30 cellular contexts compared by ENCODE assay signal in genomic region chr5:80175337-80175736, GRCh38.
DNase-seq lines count a peak whose midpoint lies in the region; ATAC-seq, FAIRE-seq and TF ChIP-seq lines count a peak whose summit lies in the region.
"Had no signal": no experiment of that assay in that cellular context is flagged by ENCODE, and none has a peak within 500 bp of the region (broad histone marks: within the 10 kb centered on the region; RNA-seq: fewer than 3 reads in every experiment).

No MANE protein-coding gene starts in this region.

- CTCF ChIA-PET in HepG2 (lab: Yijun Ruan, JAX; ENCODE audit: low intra/inter-chr PET ratio, low total read pairs), result no interaction called here

- no peak for FAIRE-seq in HepG2 (lab: Jason Lieb, UNC)
- FAIRE-seq: bronchial epithelial cell, K562, pancreas, small intestine had no signal

- TF ChIP-seq CTCF in liver (IDR thresholded peaks at IDR 0.05; ENCODE audit: low read depth, low read length, missing input control) (no peak), HepG2 (CRISPR knock-in tag; IDR thresholded peaks at IDR 0.05) (no peak), type B pancreatic cell (conservative IDR thresholded peaks at IDR 0.05) (no peak)

- H2AFZ ChIP-seq in HepG2 (ENCODE audit: low read length), result no peak overlapping the region
- H2AFZ ChIP-seq: neural progenitor cell had no signal

- H3K4me2 ChIP-seq in HepG2 (ENCODE audit: low read depth, low read length), result no peak overlapping the region
- H3K4me2 ChIP-seq: BLaER1, neural progenitor cell had no signal

- no peaks in the 10 kb centered on the region for H4K20me1 ChIP-seq in HepG2 (ENCODE audit: insufficient read depth, low read length)
- H4K20me1 ChIP-seq: BLaER1 had no signal

- no peak overlapping the region for H3K27ac ChIP-seq in liver (ENCODE audit: low read depth in 1 of 2, low read length in 2 of 2)
- H3K27ac ChIP-seq in HepG2 (ENCODE audit: extremely low read length, insufficient read depth, low read length), result no peak overlapping the region
- H3K27ac ChIP-seq: pancreas, RWPE1, suprapubic skin had no signal

- no peak overlapping the region for H3K9ac ChIP-seq in liver (ENCODE audit: low read depth in 1 of 2, low read length in 2 of 2)
- no peak overlapping the region for H3K9ac ChIP-seq in HepG2 (ENCODE audit: insufficient read depth, low read depth, low read length)
- H3K9ac ChIP-seq: BLaER1, neural progenitor cell had no signal

- H3K4me3 ChIP-seq in liver (ENCODE audit: low read depth in 1 of 3, low read length in 3 of 3) (no peak overlapping the region), HepG2 (replicated peaks in 1 of 3; ENCODE audit: insufficient read depth in 1 of 3, low read depth in 2 of 3, low read length in 3 of 3) (no peak overlapping the region)
- H3K4me3 ChIP-seq: BLaER1, K562, neural progenitor cell, pancreas, suprapubic skin had no signal

- H3K36me3 ChIP-seq in liver (ENCODE audit: control insufficient read depth in 4 of 4, insufficient read depth in 3 of 4, low read depth in 1 of 4, low read length in 3 of 4), result peaks cover 2 to 30% (median 9%) of the 10 kb centered on the region in 4 donors
- peaks cover 14 to 47% of the 10 kb centered on the region in 2 experiments for H3K36me3 ChIP-seq in HepG2 (replicated peaks in 1 of 2; ENCODE audit: control insufficient read depth in 1 of 2, insufficient read depth in 2 of 2, low read length in 2 of 2)

- WGBS in liver, result 52% methylated on average over 5 of the region's 5 CpGs
- WGBS in HepG2 (ENCODE audit: low lambda C conversion rate), result 93% methylated on average over 4 of the region's 5 CpGs

- H3K4me3 Mint-ChIP-seq in T-helper 17 cell (no peak overlapping the region), type B pancreatic cell (no peak overlapping the region)
- H3K4me3 Mint-ChIP-seq: activated naive CD4-positive, alpha-beta T cell treated with anti-CD3 and anti-CD28 coated beads for 36 hours; activated T-cell treated with anti-CD3 and anti-CD28 coated beads, Interleukin-2, amount 50 U/mL, for 4 hours; neural progenitor cell had no signal

- no peak for TF ChIP-seq POLR2A in HepG2 (IDR thresholded peaks at IDR 0.05; ENCODE audit: insufficient read depth in 1 of 2, low read depth in 2 of 2, low read length in 2 of 2)

- H3K4me1 Mint-ChIP-seq in T-helper 17 cell (peaks cover 25% of the 10 kb centered on the region), type B pancreatic cell (ENCODE audit: unreplicated experiment) (peaks cover 4% of the 10 kb centered on the region)

- POLR2A ChIA-PET in HepG2 (lab: Yijun Ruan, JAX), result no interaction called here

- intact Hi-C loops in HepG2 (cut with micrococcal nuclease; ENCODE audit: unreplicated experiment) (no loop called here), left colon (cut with DNase I, micrococcal nuclease) (no loop called here)

- H3K9me3 Mint-ChIP-seq in type B pancreatic cell, result no peaks in the 10 kb centered on the region
- H3K9me3 Mint-ChIP-seq: activated naive CD4-positive, alpha-beta T cell treated with anti-CD3 and anti-CD28 coated beads for 36 hours; activated T-cell treated with anti-CD3 and anti-CD28 coated beads, Interleukin-2, amount 50 U/mL, for 4 hours had no signal

- peaks cover 10% of the 10 kb centered on the region for H3K79me2 ChIP-seq in HepG2 (ENCODE audit: insufficient read depth, low read length)

- H3K9me3 ChIP-seq in liver (ENCODE audit: control insufficient read depth in 4 of 4, low read length in 3 of 4), result no peaks in the 10 kb centered on the region
- no peaks in the 10 kb centered on the region for H3K9me3 ChIP-seq in HepG2 (ENCODE audit: low read length)
- H3K9me3 ChIP-seq in T-helper 17 cell (ENCODE audit: control insufficient read depth, low read length, poor library complexity, severe bottlenecking), result no peaks in the 10 kb centered on the region
- H3K9me3 ChIP-seq: BLaER1, pancreas, suprapubic skin had no signal

- H3K27me3 Mint-ChIP-seq in T-helper 17 cell, result no peaks in the 10 kb centered on the region
- no peaks in the 10 kb centered on the region for H3K27me3 Mint-ChIP-seq in type B pancreatic cell

- H3K36me3 Mint-ChIP-seq in T-helper 17 cell (ENCODE audit: low read depth) (peaks cover 18% of the 10 kb centered on the region), type B pancreatic cell (peaks cover 17% of the 10 kb centered on the region)

- no peaks in the 10 kb centered on the region for H3K27me3 ChIP-seq in liver (ENCODE audit: control insufficient read depth in 4 of 4, insufficient read depth in 4 of 4, low read length in 3 of 4)
- H3K27me3 ChIP-seq in HepG2 (ENCODE audit: control insufficient read depth in 1 of 2, insufficient read depth in 2 of 2, low read length in 2 of 2), result no peaks in the 10 kb centered on the region
- H3K27me3 ChIP-seq: BLaER1, neural progenitor cell, pancreas, suprapubic skin had no signal

- no peak for ATAC-seq in HepG2
- ATAC-seq in T-helper 17 cell, result no peak
- peak; percentile 61 for ATAC-seq in left colon
- no peak for ATAC-seq in HG02610 (IDR thresholded peaks at IDR 0.05; ENCODE audit: unreplicated experiment)
- ATAC-seq in HG02870 (IDR thresholded peaks at IDR 0.05; ENCODE audit: unreplicated experiment), result no peak
- ATAC-seq: activated T-cell treated with anti-CD3 and anti-CD28 coated beads, Interleukin-2, amount 50 U/mL, for 4 hours; K562 had no signal

- TF ChIP-seq EP300 in HepG2 (IDR thresholded peaks at IDR 0.05; ENCODE audit: low read depth in 2 of 2, low read length in 2 of 2), result no peak
- no peak for TF ChIP-seq EP300 in HepG2 (CRISPR knock-in tag; IDR thresholded peaks at IDR 0.05; ENCODE audit: borderline replicate concordance)

- H3K4me1 ChIP-seq in liver (ENCODE audit: control insufficient read depth in 4 of 4, insufficient read depth in 4 of 4, low read length in 3 of 4) (peaks cover 2 to 12% (median 6%) of the 10 kb centered on the region in 4 donors), HepG2 (ENCODE audit: insufficient read depth, low read length) (peaks cover 1% of the 10 kb centered on the region; the same call in 1 of the 2 replicates)
- H3K4me1 ChIP-seq: suprapubic skin had no signal

- no peak for DNase-seq in HepG2 (ENCODE audit: low spot score)
- DNase-seq in T-helper 17 cell, result no peak
- no peak for DNase-seq in left colon
- DNase-seq in type B pancreatic cell (ENCODE audit: extremely low spot score, unreplicated experiment), result no peak
- no peak for DNase-seq in central memory CD4-positive, alpha-beta T cell
- DNase-seq: activated CD4-positive, alpha-beta T cell treated with anti-CD3 and anti-CD28 coated beads for 1 hour; activated naive CD4-positive, alpha-beta T cell treated with anti-CD3 and anti-CD28 coated beads for 36 hours; activated T-cell treated with anti-CD3 and anti-CD28 coated beads, Interleukin-2, amount 50 U/mL, for 4 hours; aorta; DND-41; effector CD4-positive, alpha-beta T cell; GF-D8; GOT3; hypothalamus; mammary epithelial cell; NCI-H1048; NCI-H1694 treated with DMSO at 0.1 percent for 48 hours; NCI-H446 treated with DMSO at 0.1 percent for 48 hours; pancreas; small intestine; stimulated activated naive CD4-positive, alpha-beta T cell had no signal

- H3K27ac Mint-ChIP-seq in T-helper 17 cell (peak overlapping the region; percentile 69), type B pancreatic cell (peak overlapping the region; percentile 65)
- H3K27ac Mint-ChIP-seq: activated naive CD4-positive, alpha-beta T cell treated with anti-CD3 and anti-CD28 coated beads for 36 hours; neural progenitor cell had no signal

- BruUV-seq in HepG2 (replicated peaks; lab: Mats Ljungman, UMichigan), result no TSS peak

- in situ Hi-C loops in HepG2 (cut with HindIII; ENCODE audit: extremely low pct_ligation_motif_present, low pct_unique_long_range_greater_than_20kb), result no loop called here

- TF ChIP-seq RAD21 in liver (IDR thresholded peaks at IDR 0.05) (no peak), HepG2 (CRISPR knock-in tag; IDR thresholded peaks at IDR 0.05) (no peak)

TF ChIP-seq in liver, 16 proteins besides CTCF, POLR2A, EP300 and RAD21 (continues in another document):
- TF ChIP-seq ATF3 (IDR thresholded peaks at IDR 0.05) (no peak), FOXA1 (IDR thresholded peaks at IDR 0.05) (no peak)

TF ChIP-seq in HepG2, 621 proteins besides CTCF, POLR2A, EP300 and RAD21:
- no peak for TF ChIP-seq YEATS2 (CRISPR knock-in tag; IDR thresholded peaks at IDR 0.05; ENCODE audit: borderline replicate concordance)
- TF ChIP-seq SMARCC2 (IDR thresholded peaks at IDR 0.05), result no peak
- no peak for TF ChIP-seq SPEN (CRISPR knock-in tag; IDR thresholded peaks at IDR 0.05; ENCODE audit: low read depth)
- TF ChIP-seq ZNF17 (CRISPR knock-in tag; IDR thresholded peaks at IDR 0.05), result no peak
- no peak for TF ChIP-seq FOXA3 (CRISPR knock-in tag; IDR thresholded peaks at IDR 0.05)
- TF ChIP-seq HHEX (CRISPR knock-in tag; IDR thresholded peaks at IDR 0.05), result no peak
- TF ChIP-seq ZMAT5 (CRISPR knock-in tag; IDR thresholded peaks at IDR 0.05; ENCODE audit: borderline replicate concordance, low read depth), result no peak
- TF ChIP-seq PAX8 (CRISPR knock-in tag; IDR thresholded peaks at IDR 0.05; ENCODE audit: borderline replicate concordance), result no peak
- TF ChIP-seq PHB2 (IDR thresholded peaks at IDR 0.05; ENCODE audit: partially characterized antibody), result no peak
- no peak for TF ChIP-seq GABPB1 (CRISPR knock-in tag; IDR thresholded peaks at IDR 0.05)
TF ChIP-seq in HepG2: peak in this region for 0.
